In the genomic region with DNA sequence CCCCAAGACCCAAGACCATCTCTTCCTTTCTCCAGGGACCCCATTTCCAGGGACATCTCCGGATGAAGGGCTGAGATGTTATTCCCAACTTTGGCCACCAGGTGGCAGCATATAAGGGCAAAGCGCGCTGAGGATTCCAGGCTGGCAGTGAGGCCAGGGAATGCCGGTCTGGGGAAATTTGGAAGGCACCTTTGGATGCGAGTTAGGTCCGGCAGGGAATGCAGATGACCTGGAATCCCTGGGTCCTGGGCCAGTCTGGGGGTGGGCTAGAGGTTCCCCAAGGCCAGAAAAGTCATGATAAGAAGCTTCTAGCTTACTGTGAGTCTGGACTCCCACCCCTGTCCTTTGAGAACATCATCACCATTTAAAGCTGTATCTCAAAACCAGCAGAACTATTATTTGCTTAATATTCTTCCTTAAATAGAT, we compare ENCODE assay signal across 8 cellular contexts. TPM values are rescaled to one million over a fixed set of nuclear protein-coding genes. Genes with fewer than 3 reads are reported as not detected.
A peak's percentile ranks its signal among the peaks of the same experiment; 100 is the strongest.
DNase-seq lines count a peak whose midpoint lies in the region; ATAC-seq and TF ChIP-seq lines count a peak whose summit lies in the region.

No MANE protein-coding gene starts in this region.

- H3K79me2 ChIP-seq in GM23248 (ENCODE audit: insufficient read depth) (no peaks in the 10 kb centered on the region), neural progenitor cell (ENCODE audit: low read depth) (no peaks in the 10 kb centered on the region)

- H4K20me1 ChIP-seq in GM23248 (ENCODE audit: insufficient read depth) (no peaks in the 10 kb centered on the region), neural progenitor cell (ENCODE audit: low read depth) (no peaks in the 10 kb centered on the region)

- H3K27me3 ChIP-seq in BJ (ENCODE audit: control insufficient read depth, insufficient read depth, low read length) (peaks cover 15% of the 10 kb centered on the region), GM23248 (replicated peaks; ENCODE audit: insufficient read depth) (0 out of 2 replicates have a peak, but pooled peaks cover 20% of the 10 kb centered on the region), neural progenitor cell (peaks cover 36% of the 10 kb centered on the region)

- no peaks in the 10 kb centered on the region for H3K9me2 ChIP-seq in GM23248 (ENCODE audit: insufficient read depth)

- H3K36me3 ChIP-seq in BJ (ENCODE audit: control insufficient read depth, insufficient read depth, low read length) (no peaks in the 10 kb centered on the region), GM23248 (ENCODE audit: low read depth) (no peaks in the 10 kb centered on the region), neural progenitor cell (no peaks in the 10 kb centered on the region)

- H3K27ac ChIP-seq in GM23248 (no peak overlapping the region), neural progenitor cell (no peak overlapping the region)

- H3K4me2 ChIP-seq in GM23248 (ENCODE audit: unreplicated experiment) (no peak overlapping the region), neural progenitor cell (no peak overlapping the region)

- H3K4me1 Mint-ChIP-seq in neural progenitor cell (peaks cover 17% of the 10 kb centered on the region), type B pancreatic cell (ENCODE audit: unreplicated experiment) (no peaks in the 10 kb centered on the region)

- H3K4me3 ChIP-seq in BJ (ENCODE audit: low read depth, low read length) (no peak overlapping the region), GM23248 (no peak overlapping the region), neural progenitor cell (no peak overlapping the region)

- H3K4me1 ChIP-seq in GM23248 (ENCODE audit: insufficient read depth) (no peaks in the 10 kb centered on the region), neural progenitor cell (peaks cover 13% of the 10 kb centered on the region)

- H3K9me3 ChIP-seq in GM23248 (ENCODE audit: low read depth) = no peaks in the 10 kb centered on the region
- no peaks in the 10 kb centered on the region for H3K9me3 ChIP-seq in neural progenitor cell (ENCODE audit: low read depth)

- peaks cover 37% of the 10 kb centered on the region for H3K27me3 Mint-ChIP-seq in neural progenitor cell (ENCODE audit: insufficient read depth, low read depth)
- H3K27me3 Mint-ChIP-seq in type B pancreatic cell = peaks cover 48% of the 10 kb centered on the region

- TF ChIP-seq CTCF in BJ (IDR thresholded peaks at IDR 0.05; ENCODE audit: insufficient read depth, low read depth, low read length) (peak; percentile 88), neural progenitor cell (IDR thresholded peaks at IDR 0.05) (peak; percentile 92), type B pancreatic cell (conservative IDR thresholded peaks at IDR 0.05) (peak; percentile 94)

- H3K27ac Mint-ChIP-seq in neural progenitor cell (no peak overlapping the region), type B pancreatic cell (no peak overlapping the region)

- no peaks in the 10 kb centered on the region for H3K36me3 Mint-ChIP-seq in neural progenitor cell
- H3K36me3 Mint-ChIP-seq in type B pancreatic cell = no peaks in the 10 kb centered on the region

- WGBS in GM23248 (ENCODE audit: low coverage in 1 of 2, low lambda C conversion rate in 2 of 2, missing lambda C conversion rate in 2 of 2), 2 experiments = 0 to 2% methylated on average over 6 of the region's 6 CpGs

- H3K9ac ChIP-seq in GM23248 = no peak overlapping the region
- no peak overlapping the region for H3K9ac ChIP-seq in neural progenitor cell

- H2AFZ ChIP-seq in GM23248 (no peak overlapping the region), neural progenitor cell (replicated peaks) (no peak overlapping the region)

- DNase-seq in BJ (ENCODE audit: low read depth) (no peak), GM23248 (peak; percentile 68), NOMO-1 treated with dmso at 0.1 percent for 144 hours (lab: John Stamatoyannopoulos, UW; ENCODE audit: unreplicated experiment) (peak; percentile 7), fibroblast of the conjunctiva (ENCODE audit: low read depth) (peak; percentile 5), neural progenitor cell (ENCODE audit: low spot score) (peak; percentile 80), type B pancreatic cell (ENCODE audit: extremely low spot score, unreplicated experiment) (no peak)
- DNase-seq in activated T-cell treated with anti-CD3 and anti-CD28 coated beads, Interleukin-2, amount 50 U/mL, for 48 hours = peak; percentile 65 to 66

- H3K4me3 Mint-ChIP-seq in neural progenitor cell = no peak overlapping the region
- H3K4me3 Mint-ChIP-seq in type B pancreatic cell = peak overlapping the region; percentile 29

- POLR2A ChIA-PET in BJ (lab: Charles Lee) = no interaction called here

- H3K9me3 Mint-ChIP-seq in neural progenitor cell = no peaks in the 10 kb centered on the region
- no peaks in the 10 kb centered on the region for H3K9me3 Mint-ChIP-seq in type B pancreatic cell

- no peak for ATAC-seq in GM18909 (IDR thresholded peaks at IDR 0.05; ENCODE audit: poor library complexity, unreplicated experiment)

- H3F3A ChIP-seq in GM23248 (ENCODE audit: insufficient read depth) (no peaks in the 10 kb centered on the region), neural progenitor cell (ENCODE audit: low read depth) (no peaks in the 10 kb centered on the region)

- in situ Hi-C loops in GM23248 (cut with MboI) = no loop called here

- CTCF ChIA-PET in BJ (lab: Yijun Ruan, JAX) = interaction anchor here (0.6 to 2.8 kb wide), 25 partner anchors 9 to 1030 kb away, joined by 3 to 30 read pairs (median 3); partner anchors contain the start of gene TXNRD3

RNA-seq across cellular contexts. Expression of gene CHST13, which starts 1.6 kb away (rescaled TPM):
- polyA plus RNA-seq in BJ (2011; rRNA removed) = not detected in 2 replicates
- polyA minus RNA-seq in BJ (2011; rRNA and poly(A)+ RNA removed) = not detected in 2 replicates
- not detected in 2 replicates for total RNA-seq in GM23248 (2014; rRNA removed; shearing (Covaris generic))
- 0.11 TPM in 1 of 2 replicates, not detected in the other for polyA plus RNA-seq in GM23248 (2016; fragmentation: Nextera tagmentation; extraction: Ambion mirVana)
- total RNA-seq in neural progenitor cell (ENCODE audit: low replicate concordance) = 0.09 and 0.34 TPM in 2 replicates
- 0.31 and 0.67 TPM in 2 replicates for total RNA-seq in type B pancreatic cell (ENCODE audit: low replicate concordance)

RNA-seq across cellular contexts. Expression of gene UROC1, which starts 4.8 kb away (rescaled TPM):
- not detected in 2 replicates for polyA plus RNA-seq in BJ (2011; rRNA removed)
- not detected in 2 replicates for polyA minus RNA-seq in BJ (2011; rRNA and poly(A)+ RNA removed)
- not detected in 2 replicates for total RNA-seq in GM23248 (2014; rRNA removed; shearing (Covaris generic))
- polyA plus RNA-seq in GM23248 (2016; fragmentation: Nextera tagmentation; extraction: Ambion mirVana) = not detected in 2 replicates
- not detected in 2 replicates for total RNA-seq in neural progenitor cell (ENCODE audit: low replicate concordance)
- not detected in 2 replicates for total RNA-seq in type B pancreatic cell (ENCODE audit: low replicate concordance)

RNA-seq across cellular contexts. Expression of gene C3orf22, which starts 36.4 kb away (rescaled TPM):
- not detected in 2 replicates for polyA plus RNA-seq in BJ (2011; rRNA removed)
- polyA minus RNA-seq in BJ (2011; rRNA and poly(A)+ RNA removed) = not detected in 2 replicates
- not detected in 2 replicates for total RNA-seq in GM23248 (2014; rRNA removed; shearing (Covaris generic))
- not detected in 2 replicates for polyA plus RNA-seq in GM23248 (2016; fragmentation: Nextera tagmentation; extraction: Ambion mirVana)
- not detected in 2 replicates for total RNA-seq in neural progenitor cell (ENCODE audit: low replicate concordance)
- not detected in 2 replicates for total RNA-seq in type B pancreatic cell (ENCODE audit: low replicate concordance)

RNA-seq across cellular contexts. Expression of gene ZXDC, which starts 46.7 kb away (rescaled TPM):
- polyA plus RNA-seq in BJ (2011; rRNA removed) (11.9 and 15.8 TPM in 2 replicates), GM23248 (2016; fragmentation: Nextera tagmentation; extraction: Ambion mirVana) (4.2 and 6.1 TPM in 2 replicates)
- polyA minus RNA-seq in BJ (2011; rRNA and poly(A)+ RNA removed) = 22.3 and 23.1 TPM in 2 replicates
- total RNA-seq in GM23248 (2014; rRNA removed; shearing (Covaris generic)) = 19.2 and 20.0 TPM in 2 replicates
- total RNA-seq in neural progenitor cell (ENCODE audit: low replicate concordance) (12.4 and 22.3 TPM in 2 replicates), type B pancreatic cell (ENCODE audit: low replicate concordance) (29.0 and 30.0 TPM in 2 replicates)

Comparison
In these comparisons a context has a peak if more than half of its experiments do, and no peak if none do; other contexts are left out.
1. DNase-seq: peak in GM23248 (single experiment), NOMO-1 treated with dmso at 0.1 percent for 144 hours (single experiment), activated T-cell treated with anti-CD3 and anti-CD28 coated beads, Interleukin-2, amount 50 U/mL, for 48 hours (2 of 2), fibroblast of the conjunctiva (single experiment) and neural progenitor cell (single experiment); none in BJ (single experiment) and type B pancreatic cell (single experiment).
2. Peak in every context shown above with its lines, with median percentiles within 50 percentile points of each other: CTCF ChIP-seq.